ENCODE assay signal across 7 cellular contexts in the genomic region with DNA sequence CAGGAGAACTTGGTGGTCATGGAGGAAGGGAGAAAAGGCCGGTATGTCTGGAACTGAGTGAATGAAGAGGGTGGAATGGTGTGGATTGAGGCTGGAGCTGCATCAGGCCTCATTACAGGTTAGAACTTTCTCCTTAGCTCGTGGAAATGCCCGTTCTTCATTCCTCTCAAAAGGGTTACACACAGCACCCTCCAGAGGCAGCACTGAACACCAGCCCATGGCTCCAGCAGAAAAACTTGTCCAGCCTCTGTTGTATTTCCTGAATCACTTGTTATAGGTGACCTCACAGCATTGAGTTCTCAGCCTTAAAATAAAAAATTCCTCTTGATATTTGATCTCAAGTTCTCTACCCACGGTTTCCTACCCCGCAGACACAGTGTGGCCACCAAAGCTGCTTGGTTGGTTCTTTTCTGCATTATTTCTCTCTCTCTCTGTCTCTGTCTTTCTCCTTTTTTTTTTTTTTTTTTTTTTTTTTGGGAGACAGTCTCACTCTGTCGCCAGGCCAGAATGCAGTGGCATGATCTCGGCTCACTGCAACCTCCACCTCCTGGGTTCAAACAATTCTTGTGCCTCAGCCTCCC.
DNase-seq lines count a peak whose midpoint lies in the region; ATAC-seq and TF ChIP-seq lines count a peak whose summit lies in the region.

No MANE protein-coding gene starts in this region.

- H3K36me3 Mint-ChIP-seq in neural crest cell (ENCODE audit: low read depth) (peaks cover 26% of the 10 kb centered on the region), T-helper 17 cell (ENCODE audit: low read depth) (no peaks in the 10 kb centered on the region)

- peak; percentile 75 for TF ChIP-seq CTCF in neural crest cell (conservative IDR thresholded peaks at IDR 0.05)

- H3K27me3 Mint-ChIP-seq in neural crest cell (ENCODE audit: low read depth) = no peaks in the 10 kb centered on the region
- peaks cover 54% of the 10 kb centered on the region for H3K27me3 Mint-ChIP-seq in T-helper 17 cell

- no peaks in the 10 kb centered on the region for H3K9me3 ChIP-seq in MG63
- no peaks in the 10 kb centered on the region for H3K9me3 ChIP-seq in T-helper 17 cell (ENCODE audit: control insufficient read depth, low read length, poor library complexity, severe bottlenecking)

- peaks cover 55% of the 10 kb centered on the region for H3K36me3 ChIP-seq in MG63

- H3K27ac Mint-ChIP-seq in neural crest cell (ENCODE audit: unreplicated experiment) = no peak overlapping the region
- H3K27ac Mint-ChIP-seq in T-helper 17 cell = no peak overlapping the region

- peaks cover 27% of the 10 kb centered on the region for H3K4me1 Mint-ChIP-seq in neural crest cell
- H3K4me1 Mint-ChIP-seq in T-helper 17 cell = peaks cover 3% of the 10 kb centered on the region

- no peak overlapping the region for H3K4me3 Mint-ChIP-seq in neural crest cell
- no peak overlapping the region for H3K4me3 Mint-ChIP-seq in T-helper 17 cell

- H3K4me3 ChIP-seq in MG63 = no peak overlapping the region

- no peaks in the 10 kb centered on the region for H3K27me3 ChIP-seq in MG63

- no peak for ATAC-seq in T-helper 17 cell

- DNase-seq in GDM1 (lab: John Stamatoyannopoulos, UW) (peak; percentile 57), MG63 (peak; percentile 68), SKM-1 (lab: John Stamatoyannopoulos, UW; ENCODE audit: unreplicated experiment) (peak; percentile 38), fibroblast of peridontal ligament (ENCODE audit: extremely low read depth) (peak; percentile 87), neural crest cell (ENCODE audit: low read depth, low spot score) (no peak), T-helper 17 cell (no peak)
- no peak for DNase-seq in stimulated activated naive CD4-positive, alpha-beta T cell treated with Interleukin-2 at 50 U/mL for 16 hours (lab: John Stamatoyannopoulos, UW)

- no peaks in the 10 kb centered on the region for H3K9me3 Mint-ChIP-seq in neural crest cell

Comparison
In these comparisons a context has a peak if more than half of its experiments do, and no peak if none do; other contexts are left out.
1. DNase-seq: peak in GDM1 (single experiment), MG63 (single experiment), SKM-1 (single experiment) and fibroblast of peridontal ligament (single experiment); none in neural crest cell (single experiment), stimulated activated naive CD4-positive, alpha-beta T cell treated with Interleukin-2 at 50 U/mL for 16 hours (single experiment) and T-helper 17 cell (0 of 3).